In genomic region chr17:28716740-28717577, GRCh38 we compare ENCODE assay signal across 6 cellular contexts. TPM values are rescaled to one million over a fixed set of nuclear protein-coding genes. Genes with fewer than 3 reads are reported as not detected.
DNase-seq lines count a peak whose midpoint lies in the region; ATAC-seq, FAIRE-seq and TF ChIP-seq lines count a peak whose summit lies in the region.

No MANE protein-coding gene starts in this region.

- H2AFZ ChIP-seq in PC-3 (ENCODE audit: low read length): peak overlapping the region; percentile 85

- peaks cover 46% of the 10 kb centered on the region for H3K79me2 ChIP-seq in PC-3 (ENCODE audit: low read length)

- H3K9ac ChIP-seq in PC-3 (ENCODE audit: low read length): peak overlapping the region; percentile 99

- CTCF ChIA-PET in PC-3 (lab: Charles Lee): no interaction called here

- peaks cover 26% of the 10 kb centered on the region for H3K36me3 ChIP-seq in PC-3 (ENCODE audit: low read depth, low read length)
- peaks cover 0 to 33% (median 15%) of the 10 kb centered on the region in 6 donors for H3K36me3 ChIP-seq in spleen

- TF ChIP-seq POLR2A in spleen (IDR thresholded peaks at IDR 0.05): no peak
- TF ChIP-seq POLR2A in GM12891 (IDR thresholded peaks at IDR 0.05; ENCODE audit: low read depth, low read length): no peak

- peaks cover 6% of the 10 kb centered on the region for H3F3A ChIP-seq in PC-3 (ENCODE audit: low read length, unreplicated experiment)

- H3K4me1 ChIP-seq in PC-3 (ENCODE audit: insufficient read depth, low read length): peaks cover 20% of the 10 kb centered on the region
- peaks cover 35 to 70% (median 62%) of the 10 kb centered on the region in 6 donors for H3K4me1 ChIP-seq in spleen

- no peaks in the 10 kb centered on the region for H3K9me3 ChIP-seq in PC-3 (ENCODE audit: low read length)
- no peaks in the 10 kb centered on the region for H3K9me3 ChIP-seq in spleen

- POLR2A ChIA-PET in PC-3 (lab: Charles Lee; ENCODE audit: unreplicated experiment): interaction anchor here (0.8 kb wide), 1 partner anchor 10 kb away, joined by 4 read pairs; no protein-coding TSS in a partner anchor

- H3K4me3 ChIP-seq in PC-3 (ENCODE audit: low read length): peak overlapping the region; percentile 93
- peak overlapping the region; percentile 11 to 79 (median 42) for H3K4me3 ChIP-seq in spleen

- TF ChIP-seq CTCF in PC-3 (conservative IDR thresholded peaks at IDR 0.05; ENCODE audit: low read depth, low read length) (no peak), spleen (IDR thresholded peaks at IDR 0.05 in 8 of 11, conservative IDR thresholded peaks at IDR 0.05 in 3 of 11) (no peak)

- BruUV-seq in PC-3 (replicated peaks; lab: Mats Ljungman, UMichigan): no TSS peak

- WGBS in spleen, 5 donors: 23 to 33% (median 26%) methylated on average over 18 to 63 of the region's 63 CpGs

- no peaks in the 10 kb centered on the region for H3K9me2 ChIP-seq in PC-3 (replicated peaks; ENCODE audit: low read length)

- ATAC-seq in PC-3 (peak; percentile 2), GM21737 (IDR thresholded peaks at IDR 0.05; ENCODE audit: unreplicated experiment) (no peak)

- no peak for FAIRE-seq in GM12891 (lab: Jason Lieb, UNC)

- DNase-seq in PC-3 (peak; percentile 22), fibroblast of gingiva (ENCODE audit: low read depth) (peak; percentile 34), spleen (no peak), GM12891 (ENCODE audit: insufficient read length, low spot score) (no peak)
- no peak for DNase-seq in central memory CD4-positive, alpha-beta T cell

- H3K4me2 ChIP-seq in PC-3 (ENCODE audit: low read length): peak overlapping the region; percentile 96

- H3K27me3 ChIP-seq in PC-3 (ENCODE audit: low read length) (no peaks in the 10 kb centered on the region), spleen (replicated peaks in 1 of 7) (peaks cover 0 to 18% (median 11%) of the 10 kb centered on the region in 7 donors)

- peak overlapping the region; percentile 54 for H3K27ac ChIP-seq in PC-3 (ENCODE audit: low read length)
- peak overlapping the region; percentile 71 to 92 (median 89) for H3K27ac ChIP-seq in spleen

- peaks cover 15% of the 10 kb centered on the region for H4K20me1 ChIP-seq in PC-3 (ENCODE audit: low read length)

- intact Hi-C loops in PC-3 (cut with micrococcal nuclease): loop anchor here (10.0 kb wide), 1 partner anchor 72 kb away; the partner anchor contains the start of gene BLTP2
- intact Hi-C loops in spleen (cut with DNase I; ENCODE audit: low total_unique reads): no loop called here

TF ChIP-seq in GM12891, 5 proteins besides CTCF, POLR2A, EP300 and RAD21:
- TF ChIP-seq PAX5 (IDR thresholded peaks at IDR 0.05; ENCODE audit: insufficient read depth, low read length, severe bottlenecking): no peak
- TF ChIP-seq POU2F2 (IDR thresholded peaks at IDR 0.05; ENCODE audit: low read depth, low read length): no peak
- no peak for TF ChIP-seq POLR2AphosphoS5 (IDR thresholded peaks at IDR 0.05; ENCODE audit: low read depth, low read length)

RNA-seq across cellular contexts. Expression of gene RAB34, which starts 0.7 kb away (rescaled TPM):
- 207 and 211 TPM in 2 replicates for total RNA-seq in PC-3 (2014; rRNA removed)
- 100 to 1,000 TPM in 1 of 7 donors, 10 to 100 TPM in 6; 31.4 to 111 (median 49.4) TPM for total RNA-seq in spleen
- polyA plus RNA-seq in spleen: 10 to 100 TPM; 45.6 to 59.5 (median 56.6) TPM
- polyA plus RNA-seq in GM12891 (2012; ENCODE audit: low read depth, missing spikeins): 5.3 TPM

RNA-seq across cellular contexts. Expression of gene RPL23A, which starts 2.8 kb away (rescaled TPM):
- total RNA-seq in PC-3 (2014; rRNA removed) (390 and 515 TPM in 2 replicates), spleen (1,000 to 10,000 TPM in 4 of 7 donors, 100 to 1,000 TPM in 3; 571 to 2,010 (median 1,472) TPM)
- 1,000 to 10,000 TPM; 2,562 to 3,144 (median 3,044) TPM for polyA plus RNA-seq in spleen
- polyA plus RNA-seq in GM12891 (2012; ENCODE audit: low read depth, missing spikeins): 3,809 TPM

RNA-seq across cellular contexts. Expression of gene PROCA1, which starts 5.3 kb away (rescaled TPM):
- 1.9 and 2.6 TPM in 2 replicates for total RNA-seq in PC-3 (2014; rRNA removed)
- 1 to 10 TPM; 4.3 to 8.5 (median 6.6) TPM for total RNA-seq in spleen
- polyA plus RNA-seq in spleen: 10 to 100 TPM in 2 of 3 donors, 1 to 10 TPM in 1; 6.0 to 14.5 (median 12.8) TPM
- polyA plus RNA-seq in GM12891 (2012; ENCODE audit: low read depth, missing spikeins): 2.1 TPM

RNA-seq across cellular contexts. Expression of gene TLCD1, which starts 9.1 kb away (rescaled TPM):
- total RNA-seq in PC-3 (2014; rRNA removed): 7.1 and 9.3 TPM in 2 replicates
- 1 to 10 TPM in 5 of 7 donors, under 1 TPM in 1, not detected in 1; 0.97 to 2.6 (median 2.0) TPM for total RNA-seq in spleen
- 1 to 10 TPM; 2.3 to 3.5 (median 2.4) TPM for polyA plus RNA-seq in spleen
- 10.3 TPM for polyA plus RNA-seq in GM12891 (2012; ENCODE audit: low read depth, missing spikeins)

RNA-seq across cellular contexts. Expression of gene NEK8, which starts 11.6 kb away (rescaled TPM):
- total RNA-seq in PC-3 (2014; rRNA removed) (2.4 and 3.7 TPM in 2 replicates), spleen (10 to 100 TPM in 6 of 7 donors, 1 to 10 TPM in 1; 8.9 to 17.6 (median 12.8) TPM)
- 10 to 100 TPM in 1 of 3 donors, 1 to 10 TPM in 2; 7.3 to 14.3 (median 7.7) TPM for polyA plus RNA-seq in spleen
- 7.2 TPM for polyA plus RNA-seq in GM12891 (2012; ENCODE audit: low read depth, missing spikeins)

Comparison
In these comparisons a context has a peak if more than half of its experiments do, and no peak if none do; other contexts are left out.
1. DNase-seq: peak in PC-3 (single experiment) and fibroblast of gingiva (single experiment); none in spleen (single experiment), central memory CD4-positive, alpha-beta T cell (single experiment) and GM12891 (single experiment).